Comparison of ENCODE assay signal across 29 cellular contexts in genomic region chr3:58742239-58742638, GRCh38.
"Had no signal": no experiment of that assay in that cellular context is flagged by ENCODE, and none has a peak within 500 bp of the region (broad histone marks: within the 10 kb centered on the region; RNA-seq: fewer than 3 reads in every experiment).

No MANE protein-coding gene starts in this region.

- H3K27ac Mint-ChIP-seq: activated CD4-positive, alpha-beta T cell treated with anti-CD3 and anti-CD28 coated beads, Interleukin-2, amount 10 ng/mL, durations not matched to agents 24 days and 14 days; activated CD8-positive, alpha-beta T cell treated with anti-CD3 and anti-CD28 coated beads for 36 hours; activated naive CD8-positive, alpha-beta T cell treated with anti-CD3 and anti-CD28 coated beads for 36 hours; activated T-cell treated with anti-CD3 and anti-CD28 coated beads, Interleukin-2, amount 50 U/mL, for 72 hours; activated T-helper 17 cell treated with anti-CD3 and anti-CD28 coated beads, Interleukin-2, amount 50 U/mL, for 72 hours had no signal

- H3K27ac ChIP-seq: brain microvascular endothelial cell, PC-9, RWPE1 had no signal

- H3K9me3 Mint-ChIP-seq: activated CD4-positive, alpha-beta T cell treated with anti-CD3 and anti-CD28 coated beads, Interleukin-2, amount 10 ng/mL, durations not matched to agents 24 days and 14 days; activated CD8-positive, alpha-beta T cell treated with anti-CD3 and anti-CD28 coated beads for 36 hours; activated naive CD8-positive, alpha-beta T cell treated with anti-CD3 and anti-CD28 coated beads for 36 hours; activated T-cell treated with anti-CD3 and anti-CD28 coated beads, Interleukin-2, amount 50 U/mL, for 72 hours; activated T-helper 17 cell treated with anti-CD3 and anti-CD28 coated beads, Interleukin-2, amount 50 U/mL, for 72 hours had no signal

- H3K36me3 Mint-ChIP-seq: activated naive CD8-positive, alpha-beta T cell treated with anti-CD3 and anti-CD28 coated beads for 36 hours had no signal

- H3K27me3 ChIP-seq: brain microvascular endothelial cell, MG63 had no signal

- H2AFZ ChIP-seq: PC-9 had no signal

- H3K27me3 Mint-ChIP-seq: activated T-helper 17 cell treated with anti-CD3 and anti-CD28 coated beads, Interleukin-2, amount 50 U/mL, for 72 hours had no signal

- H3K4me3 ChIP-seq: MG63, PC-9 had no signal

- ATAC-seq: activated CD8-positive, alpha-beta T cell treated with anti-CD3 and anti-CD28 coated beads for 36 hours; activated T-cell treated with anti-CD3 and anti-CD28 coated beads, Interleukin-2, amount 50 U/mL, for 72 hours; activated T-helper 17 cell treated with anti-CD3 and anti-CD28 coated beads, Interleukin-2, amount 50 U/mL, for 72 hours; Right ventricle myocardium inferior; SK-N-SH treated with all-trans-retinoic acid at 6 μM for 48 hours had no signal

- DNase-seq: activated CD4-positive, alpha-beta T cell treated with anti-CD3 and anti-CD28 coated beads, Interleukin-2, amount 10 ng/mL, durations not matched to agents 24 days and 14 days; activated CD4-positive, alpha-beta T cell treated with anti-CD3 and anti-CD28 coated beads, Interleukin-2, amount 50 U/mL, for 4 hours; activated CD8-positive, alpha-beta T cell treated with anti-CD3 and anti-CD28 coated beads for 36 hours; activated effector memory CD4-positive, alpha-beta T cell treated with anti-CD3 and anti-CD28 coated beads, Interleukin-2, amount 50 U/mL, for 16 hours; activated naive CD4-positive, alpha-beta T cell; activated naive CD4-positive, alpha-beta T cell treated with anti-CD3 and anti-CD28 coated beads, Interleukin-2, amount 50 U/mL, for 16 hours; activated naive CD8-positive, alpha-beta T cell treated with anti-CD3 and anti-CD28 coated beads for 36 hours; activated T-cell treated with anti-CD3 and anti-CD28 coated beads, Interleukin-2, amount 50 U/mL, for 1 hour; activated T-cell treated with anti-CD3 and anti-CD28 coated beads, Interleukin-2, amount 50 U/mL, for 72 hours; amniotic stem cell; aorta; brain microvascular endothelial cell; central memory CD4-positive, alpha-beta T cell; Kasumi-1; MG63; NCI-H1048; NCI-H1436 treated with DMSO at 0.1 percent for 48 hours; NCI-H1694 treated with DMSO at 0.1 percent for 48 hours; NCI-H2029; NCI-H345; NCI-H524 treated with DMSO at 0.1 percent for 48 hours; PC-9; SIG-M5; T-helper 1 cell; T1000 had no signal

- H3K4me3 Mint-ChIP-seq: activated CD4-positive, alpha-beta T cell treated with anti-CD3 and anti-CD28 coated beads, Interleukin-2, amount 10 ng/mL, durations not matched to agents 24 days and 14 days; activated CD8-positive, alpha-beta T cell treated with anti-CD3 and anti-CD28 coated beads for 36 hours; activated naive CD8-positive, alpha-beta T cell treated with anti-CD3 and anti-CD28 coated beads for 36 hours; activated T-cell treated with anti-CD3 and anti-CD28 coated beads, Interleukin-2, amount 50 U/mL, for 72 hours; activated T-helper 17 cell treated with anti-CD3 and anti-CD28 coated beads, Interleukin-2, amount 50 U/mL, for 72 hours had no signal

- H3K9me3 ChIP-seq: MG63 had no signal

- H3K36me3 ChIP-seq: brain microvascular endothelial cell, MG63 had no signal

- H3K4me2 ChIP-seq: PC-9 had no signal

- H3K4me1 Mint-ChIP-seq: activated CD4-positive, alpha-beta T cell treated with anti-CD3 and anti-CD28 coated beads, Interleukin-2, amount 10 ng/mL, durations not matched to agents 24 days and 14 days; activated naive CD8-positive, alpha-beta T cell treated with anti-CD3 and anti-CD28 coated beads for 36 hours; activated T-helper 17 cell treated with anti-CD3 and anti-CD28 coated beads, Interleukin-2, amount 50 U/mL, for 72 hours had no signal
